19 cellular contexts compared by ENCODE assay signal in genomic region chr2:173280853-173281252, GRCh38.
A peak's percentile ranks its signal among the peaks of the same experiment; 100 is the strongest.
DNase-seq lines count a peak whose midpoint lies in the region; ATAC-seq, FAIRE-seq and TF ChIP-seq lines count a peak whose summit lies in the region.
"Had no signal": no experiment of that assay in that cellular context is flagged by ENCODE, and none has a peak within 500 bp of the region (broad histone marks: within the 10 kb centered on the region; RNA-seq: fewer than 3 reads in every experiment).

No MANE protein-coding gene starts in this region.

- DNase-seq in activated CD4-positive, alpha-beta T cell treated with anti-CD3 and anti-CD28 coated beads for 36 hours, result peak; percentile 35
- DNase-seq in activated CD4-positive, alpha-beta T cell treated with anti-CD3 and anti-CD28 coated beads, Interleukin-2, amount 50 U/mL, for 4 hours, result no peak
- DNase-seq in activated naive CD4-positive, alpha-beta T cell treated with Interleukin-2 at 50 U/mL for 16 hours, result peak; percentile 8
- DNase-seq in activated naive CD4-positive, alpha-beta T cell treated with anti-CD3 and anti-CD28 coated beads, Interleukin-2, amount 10 ng/mL, durations not matched to agents 7 days and 5 days, result no peak
- DNase-seq in astrocyte (ENCODE audit: low read depth) (no peak), HEK293T (ENCODE audit: extremely low spot score) (no peak), NOMO-1 treated with dmso at 0.1 percent for 144 hours (lab: John Stamatoyannopoulos, UW; ENCODE audit: unreplicated experiment) (no peak)
- DNase-seq: AML-193; CD4-positive, alpha-beta memory T cell; DMS153; DMS79; H9 had no signal

- intact Hi-C loops in activated CD4-positive, alpha-beta T cell treated with anti-CD3 and anti-CD28 coated beads for 36 hours (cut with DNase I, micrococcal nuclease), result no loop called here

- no peak overlapping the region for H3K9ac ChIP-seq in astrocyte (ENCODE audit: low read length)
- H3K9ac ChIP-seq: BLaER1 had no signal

- TF ChIP-seq CTCF in astrocyte (IDR thresholded peaks at IDR 0.05; ENCODE audit: insufficient read depth, low read depth, low read length), result no peak

- no peak for FAIRE-seq in astrocyte (lab: Jason Lieb, UNC)
- FAIRE-seq: A549, GM12878, H1 had no signal

- H3K4me1 ChIP-seq in astrocyte (ENCODE audit: insufficient read depth, low read length), result no peaks in the 10 kb centered on the region
- H3K4me1 ChIP-seq: A549, BLaER1 had no signal

- H4K20me1 ChIP-seq in astrocyte (ENCODE audit: insufficient read depth, low read length), result no peaks in the 10 kb centered on the region
- H4K20me1 ChIP-seq: BLaER1 had no signal

- no peak overlapping the region for H3K27ac Mint-ChIP-seq in activated CD4-positive, alpha-beta T cell treated with anti-CD3 and anti-CD28 coated beads for 36 hours
- no peak overlapping the region for H3K27ac Mint-ChIP-seq in activated naive CD4-positive, alpha-beta T cell treated with anti-CD3 and anti-CD28 coated beads, Interleukin-2, amount 10 ng/mL, durations not matched to agents 7 days and 5 days
- H3K27ac Mint-ChIP-seq in astrocyte (ENCODE audit: unreplicated experiment), result no peak overlapping the region
- H3K27ac Mint-ChIP-seq in stimulated activated memory B cell treated with anti-CD40 and anti-IgM and Interleukin-4, amounts not matched to agents 10 μg/mL and 1 μg/mL and 100 μg/mL, for 72 hours, result no peak overlapping the region
- H3K27ac Mint-ChIP-seq: CD14-positive monocyte; CD4-positive, alpha-beta memory T cell; H9 had no signal

- H3K79me2 ChIP-seq in astrocyte (ENCODE audit: insufficient read depth, low read length), result no peaks in the 10 kb centered on the region

- H3K9me3 Mint-ChIP-seq in activated CD4-positive, alpha-beta T cell treated with anti-CD3 and anti-CD28 coated beads for 36 hours (ENCODE audit: low read depth), result no peaks in the 10 kb centered on the region
- H3K9me3 Mint-ChIP-seq in activated naive CD4-positive, alpha-beta T cell treated with anti-CD3 and anti-CD28 coated beads, Interleukin-2, amount 10 ng/mL, durations not matched to agents 7 days and 5 days, result no peaks in the 10 kb centered on the region
- no peaks in the 10 kb centered on the region for H3K9me3 Mint-ChIP-seq in astrocyte (ENCODE audit: unreplicated experiment)
- no peaks in the 10 kb centered on the region for H3K9me3 Mint-ChIP-seq in stimulated activated memory B cell treated with anti-CD40 and anti-IgM and Interleukin-4, amounts not matched to agents 10 μg/mL and 1 μg/mL and 100 μg/mL, for 72 hours

- no peak overlapping the region for H2AFZ ChIP-seq in astrocyte (ENCODE audit: low read depth, low read length)

- H3K27me3 ChIP-seq in astrocyte (ENCODE audit: insufficient read depth, low read length), result no peaks in the 10 kb centered on the region
- H3K27me3 ChIP-seq: BLaER1 had no signal

- H3K9me3 ChIP-seq in astrocyte (ENCODE audit: insufficient read depth, low read depth, low read length), result no peaks in the 10 kb centered on the region
- H3K9me3 ChIP-seq: A549 had no signal

- H3K4me1 Mint-ChIP-seq in activated CD4-positive, alpha-beta T cell treated with anti-CD3 and anti-CD28 coated beads for 36 hours, result peaks cover 17% of the 10 kb centered on the region
- no peaks in the 10 kb centered on the region for H3K4me1 Mint-ChIP-seq in activated naive CD4-positive, alpha-beta T cell treated with anti-CD3 and anti-CD28 coated beads, Interleukin-2, amount 10 ng/mL, durations not matched to agents 7 days and 5 days
- peaks cover 4% of the 10 kb centered on the region for H3K4me1 Mint-ChIP-seq in astrocyte (ENCODE audit: low read depth, unreplicated experiment)
- H3K4me1 Mint-ChIP-seq in stimulated activated memory B cell treated with anti-CD40 and anti-IgM and Interleukin-4, amounts not matched to agents 10 μg/mL and 1 μg/mL and 100 μg/mL, for 72 hours, result peaks cover 18% of the 10 kb centered on the region
- H3K4me1 Mint-ChIP-seq: H9 had no signal

- POLR2A ChIA-PET in activated CD4-positive, alpha-beta T cell treated with anti-CD3 and anti-CD28 coated beads for 36 hours (lab: Charles Lee), result no interaction called here
- POLR2A ChIA-PET in HEK293T (lab: Yijun Ruan, JAX), result no interaction called here

- no peaks in the 10 kb centered on the region for H3K36me3 ChIP-seq in astrocyte (ENCODE audit: insufficient read depth, low read length)
- H3K36me3 ChIP-seq: BLaER1 had no signal

- no peak overlapping the region for H3K27ac ChIP-seq in astrocyte (ENCODE audit: low read depth, low read length)
- H3K27ac ChIP-seq: 22Rv1, A549, BLaER1 had no signal

- H3K27me3 Mint-ChIP-seq in activated CD4-positive, alpha-beta T cell treated with anti-CD3 and anti-CD28 coated beads for 36 hours, result no peaks in the 10 kb centered on the region
- peaks cover 7% of the 10 kb centered on the region for H3K27me3 Mint-ChIP-seq in activated naive CD4-positive, alpha-beta T cell treated with anti-CD3 and anti-CD28 coated beads, Interleukin-2, amount 10 ng/mL, durations not matched to agents 7 days and 5 days
- H3K27me3 Mint-ChIP-seq in astrocyte (ENCODE audit: low read depth, unreplicated experiment), result no peaks in the 10 kb centered on the region
- peaks cover 9% of the 10 kb centered on the region for H3K27me3 Mint-ChIP-seq in stimulated activated memory B cell treated with anti-CD40 and anti-IgM and Interleukin-4, amounts not matched to agents 10 μg/mL and 1 μg/mL and 100 μg/mL, for 72 hours

- CTCF ChIA-PET in activated CD4-positive, alpha-beta T cell treated with anti-CD3 and anti-CD28 coated beads for 36 hours (lab: Charles Lee), result interaction anchor here (1.3 kb wide), 1 partner anchor 130 kb away, joined by 4 read pairs; no protein-coding TSS in a partner anchor
- CTCF ChIA-PET in activated naive CD4-positive, alpha-beta T cell treated with anti-CD3 and anti-CD28 coated beads, Interleukin-2, amount 10 ng/mL, durations not matched to agents 7 days and 5 days (lab: Charles Lee), result no interaction called here
- CTCF ChIA-PET in HEK293T (lab: Yijun Ruan, JAX), result no interaction called here

- H3K36me3 Mint-ChIP-seq in activated CD4-positive, alpha-beta T cell treated with anti-CD3 and anti-CD28 coated beads for 36 hours (ENCODE audit: low read depth), result no peaks in the 10 kb centered on the region
- H3K36me3 Mint-ChIP-seq in activated naive CD4-positive, alpha-beta T cell treated with anti-CD3 and anti-CD28 coated beads, Interleukin-2, amount 10 ng/mL, durations not matched to agents 7 days and 5 days, result no peaks in the 10 kb centered on the region
- H3K36me3 Mint-ChIP-seq in astrocyte (ENCODE audit: low read depth, unreplicated experiment), result no peaks in the 10 kb centered on the region
- no peaks in the 10 kb centered on the region for H3K36me3 Mint-ChIP-seq in stimulated activated memory B cell treated with anti-CD40 and anti-IgM and Interleukin-4, amounts not matched to agents 10 μg/mL and 1 μg/mL and 100 μg/mL, for 72 hours
- H3K36me3 Mint-ChIP-seq: CD14-positive monocyte; CD4-positive, alpha-beta memory T cell had no signal

- peak overlapping the region; percentile 10 for H3K4me3 Mint-ChIP-seq in activated CD4-positive, alpha-beta T cell treated with anti-CD3 and anti-CD28 coated beads for 36 hours
- no peak overlapping the region for H3K4me3 Mint-ChIP-seq in activated naive CD4-positive, alpha-beta T cell treated with anti-CD3 and anti-CD28 coated beads, Interleukin-2, amount 10 ng/mL, durations not matched to agents 7 days and 5 days
- peak overlapping the region; percentile 12 for H3K4me3 Mint-ChIP-seq in astrocyte (ENCODE audit: unreplicated experiment)
- H3K4me3 Mint-ChIP-seq in stimulated activated memory B cell treated with anti-CD40 and anti-IgM and Interleukin-4, amounts not matched to agents 10 μg/mL and 1 μg/mL and 100 μg/mL, for 72 hours, result peak overlapping the region; percentile 39
- H3K4me3 Mint-ChIP-seq: H9 had no signal

- ATAC-seq in activated CD4-positive, alpha-beta T cell treated with anti-CD3 and anti-CD28 coated beads for 36 hours, result no peak
- ATAC-seq in stimulated activated memory B cell treated with anti-CD40 and anti-IgM and Interleukin-4, amounts not matched to agents 10 μg/mL and 1 μg/mL and 100 μg/mL, for 72 hours, result no peak
- ATAC-seq: A549, GM12878 had no signal

- no peak overlapping the region for H3K4me3 ChIP-seq in astrocyte (ENCODE audit: insufficient read depth, low read depth, low read length)
- H3K4me3 ChIP-seq: A549, BLaER1, GM12878 had no signal

- no peak overlapping the region for H3K4me2 ChIP-seq in astrocyte (ENCODE audit: low read length)
- H3K4me2 ChIP-seq: A549, BLaER1 had no signal

TF ChIP-seq in HEK293T, 16 proteins besides CTCF, POLR2A, EP300 and RAD21:
- no peak for TF ChIP-seq ZNF384 (IDR thresholded peaks at IDR 0.05)
- TF ChIP-seq ARNT (IDR thresholded peaks at IDR 0.05), result no peak
- TF ChIP-seq SP1 (IDR thresholded peaks at IDR 0.05), result no peak
- no peak for TF ChIP-seq FOXA1 (IDR thresholded peaks at IDR 0.05)
- no peak for TF ChIP-seq HDGF (IDR thresholded peaks at IDR 0.05; ENCODE audit: borderline replicate concordance)
- no peak for TF ChIP-seq TARDBP (IDR thresholded peaks at IDR 0.05)
- no peak for TF ChIP-seq FOXM1 (IDR thresholded peaks at IDR 0.05; ENCODE audit: borderline replicate concordance)
- no peak for TF ChIP-seq LEF1 (IDR thresholded peaks at IDR 0.05; ENCODE audit: borderline replicate concordance)
- no peak for TF ChIP-seq SUZ12 (IDR thresholded peaks at IDR 0.05)
- TF ChIP-seq ELF4 (IDR thresholded peaks at IDR 0.05), result no peak
- TF ChIP-seq L3MBTL2 (conservative IDR thresholded peaks at IDR 0.05), result no peak
- TF ChIP-seq BHLHE40 (IDR thresholded peaks at IDR 0.05; ENCODE audit: borderline replicate concordance), result no peak
- TF ChIP-seq FOXK2 (IDR thresholded peaks at IDR 0.05), result no peak
- no peak for TF ChIP-seq NFRKB (IDR thresholded peaks at IDR 0.05)

Comparison
In these comparisons a context has a peak if more than half of its experiments do, and no peak if none do; other contexts are left out.
1. DNase-seq: peak in activated CD4-positive, alpha-beta T cell treated with anti-CD3 and anti-CD28 coated beads for 36 hours (single experiment) and activated naive CD4-positive, alpha-beta T cell treated with Interleukin-2 at 50 U/mL for 16 hours (single experiment); none in activated CD4-positive, alpha-beta T cell treated with anti-CD3 and anti-CD28 coated beads, Interleukin-2, amount 50 U/mL, for 4 hours (0 of 2), activated naive CD4-positive, alpha-beta T cell treated with anti-CD3 and anti-CD28 coated beads, Interleukin-2, amount 10 ng/mL, durations not matched to agents 7 days and 5 days (single experiment), astrocyte (single experiment), HEK293T (single experiment) and NOMO-1 treated with dmso at 0.1 percent for 144 hours (single experiment).